In the genomic region with DNA sequence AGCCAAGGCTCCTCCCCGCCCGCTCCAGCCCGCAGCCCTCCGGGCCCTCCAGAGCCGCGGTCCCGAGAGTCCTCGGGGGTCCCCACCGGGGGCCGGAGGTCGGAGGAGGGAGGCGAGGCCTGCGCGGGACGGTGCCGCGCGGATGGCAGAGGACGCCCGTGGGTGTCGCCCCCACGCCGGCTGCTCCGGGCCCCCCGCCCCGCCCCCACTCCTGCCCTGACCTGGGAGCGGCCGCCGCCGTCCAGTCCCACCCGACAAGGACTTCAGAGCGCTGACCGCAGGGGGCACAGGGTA, we compare ENCODE assay signal across 10 cellular contexts. TPM values are rescaled to one million over a fixed set of nuclear protein-coding genes. Genes with fewer than 3 reads are reported as not detected.
DNase-seq lines count a peak whose midpoint lies in the region; ATAC-seq and TF ChIP-seq lines count a peak whose summit lies in the region.
"Had no signal": no experiment of that assay in that cellular context is flagged by ENCODE, and none has a peak within 500 bp of the region (broad histone marks: within the 10 kb centered on the region; RNA-seq: fewer than 3 reads in every experiment).

No MANE protein-coding gene starts in this region.

- H3K36me3 ChIP-seq in esophagus muscularis mucosa: no peaks in the 10 kb centered on the region
- no peaks in the 10 kb centered on the region for H3K36me3 ChIP-seq in neutrophil
- H3K36me3 ChIP-seq: neural progenitor cell had no signal

- peaks cover 13% of the 10 kb centered on the region for H3K4me1 Mint-ChIP-seq in activated T-helper 2 cell treated with anti-CD3 and anti-CD28 coated beads, Interferon-gamma antibody, Interleukin-2, Interleukin-4, amounts not matched to agents 10 μg/mL and 5 μg/mL and 100 μg/mL, durations not matched to agents 14 hours and 24 hours and 36 hours (ENCODE audit: low read depth)
- H3K4me1 Mint-ChIP-seq: neural progenitor cell had no signal

- CTCF ChIA-PET in AG04449 (lab: Yijun Ruan, JAX): interaction anchor here (1.9 kb wide), 1 partner anchor 60 kb away, joined by 4 read pairs; no protein-coding TSS in a partner anchor

- H3K27ac Mint-ChIP-seq in activated T-helper 2 cell treated with anti-CD3 and anti-CD28 coated beads, Interferon-gamma antibody, Interleukin-2, Interleukin-4, amounts not matched to agents 10 μg/mL and 5 μg/mL and 100 μg/mL, durations not matched to agents 14 hours and 24 hours and 36 hours: no peak overlapping the region
- H3K27ac Mint-ChIP-seq: activated naive CD4-positive, alpha-beta T cell treated with anti-CD3 and anti-CD28 coated beads for 36 hours; neural progenitor cell had no signal

- intact Hi-C loops in esophagus muscularis mucosa (cut with DNase I): loop anchor here (10.0 kb wide), 1 partner anchor 305 kb away; no protein-coding TSS in a partner anchor
- intact Hi-C loops in activated T-helper 2 cell treated with anti-CD3 and anti-CD28 coated beads, Interferon-gamma antibody, Interleukin-2, Interleukin-4, amounts not matched to agents 10 μg/mL and 5 μg/mL and 100 μg/mL, durations not matched to agents 14 hours and 24 hours and 36 hours (cut with micrococcal nuclease): loop anchor here (2.0 kb wide), 1 partner anchor 23 kb away; no protein-coding TSS in a partner anchor

- H3K27me3 ChIP-seq in esophagus muscularis mucosa: peaks cover 0 to 54% (median 11%) of the 10 kb centered on the region in 4 donors
- peaks cover 28% of the 10 kb centered on the region for H3K27me3 ChIP-seq in neutrophil
- H3K27me3 ChIP-seq: neural progenitor cell had no signal

- H3K4me3 ChIP-seq in AG04449 (ENCODE audit: low read depth, low read length) (peak overlapping the region; percentile 18; the same call in 1 of the 2 replicates), esophagus muscularis mucosa (peak overlapping the region; percentile 52 to 68 (median 59)), neutrophil (ENCODE audit: low read depth in 1 of 2, low read length in 1 of 2) (peak overlapping the region; percentile 51 to 58)
- H3K4me3 ChIP-seq: neural progenitor cell had no signal

- ATAC-seq in HG03442 (IDR thresholded peaks at IDR 0.05; ENCODE audit: unreplicated experiment) (peak; percentile 20), HG02938 (IDR thresholded peaks at IDR 0.05; ENCODE audit: unreplicated experiment) (no peak)

- TF ChIP-seq CTCF in AG04449 (IDR thresholded peaks at IDR 0.05; ENCODE audit: insufficient read depth, low read length, missing control alignments) (no peak), esophagus muscularis mucosa (IDR thresholded peaks at IDR 0.05) (no peak), neutrophil (IDR thresholded peaks at IDR 0.05) (no peak)

- POLR2A ChIA-PET in AG04449 (lab: Yijun Ruan, JAX): no interaction called here

- no peak for TF ChIP-seq POLR2A in esophagus muscularis mucosa (IDR thresholded peaks at IDR 0.05; ENCODE audit: low read depth)

- H3K36me3 Mint-ChIP-seq in activated T-helper 2 cell treated with anti-CD3 and anti-CD28 coated beads, Interferon-gamma antibody, Interleukin-2, Interleukin-4, amounts not matched to agents 10 μg/mL and 5 μg/mL and 100 μg/mL, durations not matched to agents 14 hours and 24 hours and 36 hours (ENCODE audit: low read depth): no peaks in the 10 kb centered on the region
- H3K36me3 Mint-ChIP-seq: neural progenitor cell had no signal

- H3K4me1 ChIP-seq in esophagus muscularis mucosa: peaks cover 9 to 27% (median 20%) of the 10 kb centered on the region in 4 donors
- peaks cover 20 to 23% of the 10 kb centered on the region in 2 experiments for H3K4me1 ChIP-seq in neutrophil (ENCODE audit: control insufficient read depth in 1 of 2, insufficient read depth in 1 of 2, low read depth in 1 of 2, low read length in 1 of 2)
- H3K4me1 ChIP-seq: neural progenitor cell had no signal

- DNase-seq in AG04449 (ENCODE audit: low read depth, low spot score) (no peak), esophagus muscularis mucosa (ENCODE audit: extremely low spot score) (no peak), Ammon's horn (ENCODE audit: low spot score) (no peak)
- no peak for DNase-seq in activated CD4-positive, alpha-beta T cell treated with anti-CD3 and anti-CD28 coated beads for 4 hours
- no peak for DNase-seq in activated T-helper 2 cell treated with anti-CD3 and anti-CD28 coated beads, Interferon-gamma antibody, Interleukin-2, Interleukin-4, amounts not matched to agents 10 μg/mL and 5 μg/mL and 100 μg/mL, durations not matched to agents 14 hours and 24 hours and 36 hours (ENCODE audit: low spot score)
- DNase-seq: activated naive CD4-positive, alpha-beta T cell treated with anti-CD3 and anti-CD28 coated beads for 36 hours had no signal

- peaks cover 2% of the 10 kb centered on the region for H3K27me3 Mint-ChIP-seq in activated T-helper 2 cell treated with anti-CD3 and anti-CD28 coated beads, Interferon-gamma antibody, Interleukin-2, Interleukin-4, amounts not matched to agents 10 μg/mL and 5 μg/mL and 100 μg/mL, durations not matched to agents 14 hours and 24 hours and 36 hours (ENCODE audit: low read depth)

- H3K9me3 ChIP-seq in esophagus muscularis mucosa: peaks cover 0 to 6% (median 3%) of the 10 kb centered on the region in 4 donors
- no peaks in the 10 kb centered on the region for H3K9me3 ChIP-seq in neutrophil

- WGBS in esophagus muscularis mucosa: 2% methylated on average over 8 of the region's 33 CpGs

- TF ChIP-seq EP300 in esophagus muscularis mucosa (IDR thresholded peaks at IDR 0.05): no peak

- peak overlapping the region in 2 of 4 donors; percentile 31 to 53 for H3K27ac ChIP-seq in esophagus muscularis mucosa (replicated peaks in 1 of 4)
- no peak overlapping the region for H3K27ac ChIP-seq in neutrophil
- H3K27ac ChIP-seq: neural progenitor cell had no signal

- no peaks in the 10 kb centered on the region for H3K9me3 Mint-ChIP-seq in activated T-helper 2 cell treated with anti-CD3 and anti-CD28 coated beads, Interferon-gamma antibody, Interleukin-2, Interleukin-4, amounts not matched to agents 10 μg/mL and 5 μg/mL and 100 μg/mL, durations not matched to agents 14 hours and 24 hours and 36 hours
- H3K9me3 Mint-ChIP-seq: neural progenitor cell had no signal

- H3K4me3 Mint-ChIP-seq in activated T-helper 2 cell treated with anti-CD3 and anti-CD28 coated beads, Interferon-gamma antibody, Interleukin-2, Interleukin-4, amounts not matched to agents 10 μg/mL and 5 μg/mL and 100 μg/mL, durations not matched to agents 14 hours and 24 hours and 36 hours (ENCODE audit: low read depth): no peak overlapping the region
- H3K4me3 Mint-ChIP-seq: activated naive CD4-positive, alpha-beta T cell treated with anti-CD3 and anti-CD28 coated beads for 36 hours; neural progenitor cell had no signal

RNA-seq across cellular contexts. Expression of a gene that starts 57.2 kb away (rescaled TPM):
- 100 to 1,000 TPM; 103 to 151 (median 139) TPM for total RNA-seq in esophagus muscularis mucosa
- 122 and 125 TPM in 2 replicates for total RNA-seq in activated T-helper 2 cell treated with anti-CD3 and anti-CD28 coated beads, Interferon-gamma antibody, Interleukin-2, Interleukin-4, amounts not matched to agents 10 μg/mL and 5 μg/mL and 100 μg/mL, durations not matched to agents 14 hours and 24 hours and 36 hours
